Comparison of ENCODE assay signal across 18 cellular contexts in the genomic region with DNA sequence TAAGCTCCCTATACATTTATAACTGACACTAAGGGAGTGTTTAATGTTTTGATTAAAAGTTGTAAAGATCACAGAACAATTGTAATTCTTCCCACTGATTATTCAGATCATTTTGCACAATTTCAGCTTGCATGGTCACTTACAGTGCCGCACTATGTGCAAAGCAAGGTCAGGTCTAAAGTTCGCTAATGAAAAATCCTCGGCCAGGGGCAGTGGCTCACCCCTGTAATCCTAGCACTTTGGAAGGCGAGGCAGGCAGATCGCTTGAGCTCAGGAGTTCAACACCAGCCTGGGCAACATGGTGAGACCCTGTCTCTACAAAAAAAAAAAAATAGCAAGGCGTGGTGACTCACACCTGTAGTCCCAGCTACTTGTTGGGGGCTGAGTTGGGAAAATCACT. TPM values are rescaled to one million over a fixed set of nuclear protein-coding genes. Genes with fewer than 3 reads are reported as not detected.
DNase-seq lines count a peak whose midpoint lies in the region; FAIRE-seq and TF ChIP-seq lines count a peak whose summit lies in the region.
"Had no signal": no experiment of that assay in that cellular context is flagged by ENCODE, and none has a peak within 500 bp of the region (broad histone marks: within the 10 kb centered on the region; RNA-seq: fewer than 3 reads in every experiment).

No MANE protein-coding gene starts in this region.

- H3K4me2 ChIP-seq in osteoblast (ENCODE audit: insufficient read depth, low read length) = no peak overlapping the region
- H3K4me2 ChIP-seq: BLaER1, GM23338 had no signal

- TF ChIP-seq CTCF in endothelial cell (IDR thresholded peaks at IDR 0.05; ENCODE audit: unreplicated experiment) = no peak
- TF ChIP-seq CTCF in liver (IDR thresholded peaks at IDR 0.05; ENCODE audit: low read depth, low read length, missing input control) = no peak
- no peak for TF ChIP-seq CTCF in osteoblast (IDR thresholded peaks at IDR 0.05; ENCODE audit: extremely low read depth, low read depth, low read length)
- no peak for TF ChIP-seq CTCF in D721Med (IDR thresholded peaks at IDR 0.05; ENCODE audit: insufficient read depth, missing control alignments)

- H3K9me3 ChIP-seq in liver (ENCODE audit: control insufficient read depth in 4 of 4, low read length in 3 of 4) (no peaks in the 10 kb centered on the region), small intestine (ENCODE audit: control insufficient read depth, low read depth) (no peaks in the 10 kb centered on the region), osteoblast (ENCODE audit: low read depth, low read length) (no peaks in the 10 kb centered on the region)

- FAIRE-seq in small intestine (lab: Jason Lieb, UNC) = peak; percentile 44
- no peak for FAIRE-seq in D721Med (lab: Jason Lieb, UNC)
- FAIRE-seq: GM12891, GM18507 had no signal

- H3K27ac ChIP-seq in liver (ENCODE audit: low read depth in 1 of 2, low read length in 2 of 2) (peak overlapping the region; percentile 65 to 76), small intestine (ENCODE audit: low read depth in 1 of 2, low read length in 1 of 2) (no peak overlapping the region), osteoblast (ENCODE audit: low read depth, low read length) (no peak overlapping the region)
- H3K27ac ChIP-seq: BLaER1, C4-2B had no signal

- peak overlapping the region; percentile 48 for H3K4me3 Mint-ChIP-seq in endothelial cell (ENCODE audit: unreplicated experiment)
- H3K4me3 Mint-ChIP-seq: B cell; CD4-positive, alpha-beta T cell; CD8-positive, alpha-beta memory T cell; GM23338; H9 had no signal

- H3K27me3 Mint-ChIP-seq in endothelial cell (ENCODE audit: unreplicated experiment) = no peaks in the 10 kb centered on the region
- H3K27me3 Mint-ChIP-seq: B cell; CD4-positive, alpha-beta T cell; CD8-positive, alpha-beta memory T cell had no signal

- no peaks in the 10 kb centered on the region for H3K9me3 Mint-ChIP-seq in endothelial cell (ENCODE audit: unreplicated experiment)

- no peak for TF ChIP-seq RAD21 in liver (IDR thresholded peaks at IDR 0.05)

- H3K36me3 Mint-ChIP-seq in endothelial cell (ENCODE audit: low read depth, unreplicated experiment) = peaks cover 34% of the 10 kb centered on the region

- H4K20me1 ChIP-seq in osteoblast (ENCODE audit: insufficient read depth, low read length) = no peaks in the 10 kb centered on the region
- H4K20me1 ChIP-seq: BLaER1 had no signal

- peaks cover 34% of the 10 kb centered on the region for H3K4me1 Mint-ChIP-seq in endothelial cell (ENCODE audit: unreplicated experiment)
- H3K4me1 Mint-ChIP-seq: B cell; CD8-positive, alpha-beta memory T cell; GM23338; H9 had no signal

- H3K4me3 ChIP-seq in liver (ENCODE audit: low read depth in 1 of 3, low read length in 3 of 3) (no peak overlapping the region), small intestine (ENCODE audit: low read depth in 1 of 2, low read length in 2 of 2) (no peak overlapping the region), osteoblast (ENCODE audit: insufficient read depth, low read length) (no peak overlapping the region)
- H3K4me3 ChIP-seq: BLaER1, GM23338 had no signal

- DNase-seq in endothelial cell (ENCODE audit: low spot score) = no peak
- peak; percentile 57 for DNase-seq in small intestine
- no peak for DNase-seq in osteoblast (ENCODE audit: insufficient read length, low spot score, missing footprints)
- no peak for DNase-seq in CD1c-positive myeloid dendritic cell (ENCODE audit: extremely low spot score)
- no peak for DNase-seq in D721Med (ENCODE audit: insufficient read length, low spot score)
- DNase-seq: CD4-positive, alpha-beta T cell; CD8-positive, alpha-beta memory T cell; DMS53; DMS79 treated with DMSO at 0.1 percent for 48 hours; GF-D8; H9 had no signal

- H2AFZ ChIP-seq in osteoblast (ENCODE audit: low read length) = no peak overlapping the region
- H2AFZ ChIP-seq: GM23338 had no signal

- H3K4me1 ChIP-seq in liver (ENCODE audit: control insufficient read depth in 4 of 4, insufficient read depth in 4 of 4, low read length in 3 of 4) (peaks cover 13 to 55% (median 39%) of the 10 kb centered on the region in 4 donors), small intestine (ENCODE audit: control insufficient read depth in 2 of 2, insufficient read depth in 1 of 2, low read depth in 1 of 2, low read length in 1 of 2) (peaks cover 0 to 4% of the 10 kb centered on the region in 2 donors), osteoblast (ENCODE audit: insufficient read depth, low read length) (no peaks in the 10 kb centered on the region)
- H3K4me1 ChIP-seq: BLaER1 had no signal

- H3K9ac ChIP-seq in liver (ENCODE audit: low read depth in 1 of 2, low read length in 2 of 2) = peak overlapping the region in 1 of 2 donors; percentile 14
- H3K9ac ChIP-seq: BLaER1 had no signal

- H3K36me3 ChIP-seq in liver (ENCODE audit: control insufficient read depth in 4 of 4, insufficient read depth in 3 of 4, low read depth in 1 of 4, low read length in 3 of 4) = peaks cover 0 to 3% (median 0%) of the 10 kb centered on the region in 4 donors
- peaks cover 5 to 8% of the 10 kb centered on the region in 2 donors for H3K36me3 ChIP-seq in small intestine (ENCODE audit: control insufficient read depth in 2 of 2, insufficient read depth in 2 of 2, low read length in 2 of 2)
- H3K36me3 ChIP-seq in osteoblast (ENCODE audit: insufficient read depth, low read length) = peaks cover 89% of the 10 kb centered on the region

- no peak overlapping the region for H3K27ac Mint-ChIP-seq in endothelial cell (ENCODE audit: unreplicated experiment)
- H3K27ac Mint-ChIP-seq: B cell; CD4-positive, alpha-beta T cell; CD8-positive, alpha-beta memory T cell; GM23338 had no signal

- H3K27me3 ChIP-seq in liver (ENCODE audit: control insufficient read depth in 4 of 4, insufficient read depth in 4 of 4, low read length in 3 of 4) = no peaks in the 10 kb centered on the region
- no peaks in the 10 kb centered on the region for H3K27me3 ChIP-seq in small intestine (ENCODE audit: control insufficient read depth in 2 of 2, insufficient read depth in 2 of 2, low read length in 2 of 2)
- no peaks in the 10 kb centered on the region for H3K27me3 ChIP-seq in osteoblast (ENCODE audit: insufficient read depth, low read length)
- H3K27me3 ChIP-seq: BLaER1 had no signal

- WGBS in liver = 38% methylated on average over 6 of the region's 6 CpGs
- 39 to 80% (median 54%) methylated on average over 6 of the region's 6 CpGs for WGBS in small intestine, 3 donors

- H3K79me2 ChIP-seq in osteoblast (ENCODE audit: insufficient read depth, low read length) = no peaks in the 10 kb centered on the region

TF ChIP-seq in liver, 16 proteins besides CTCF, POLR2A, EP300 and RAD21 (continues in another document):
- TF ChIP-seq, protein P1, sequence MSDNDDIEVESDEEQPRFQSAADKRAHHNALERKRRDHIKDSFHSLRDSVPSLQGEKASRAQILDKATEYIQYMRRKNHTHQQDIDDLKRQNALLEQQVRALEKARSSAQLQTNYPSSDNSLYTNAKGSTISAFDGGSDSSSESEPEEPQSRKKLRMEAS (IDR thresholded peaks at IDR 0.05) = peak; percentile 22
- TF ChIP-seq EGR1 (IDR thresholded peaks at IDR 0.05; ENCODE audit: low read depth in 2 of 2) (no peak), HNF4A (conservative IDR thresholded peaks at IDR 0.05) (peak; percentile 63 to 88), FOXA2 (IDR thresholded peaks at IDR 0.05) (no peak), FOXA1 (IDR thresholded peaks at IDR 0.05) (no peak), YY1 (IDR thresholded peaks at IDR 0.05) (no peak), GABPA (IDR thresholded peaks at IDR 0.05 in 1 of 2, conservative IDR thresholded peaks at IDR 0.05 in 1 of 2) (no peak), HNF4G (IDR thresholded peaks at IDR 0.05) (peak; percentile 24), NR2F2 (IDR thresholded peaks at IDR 0.05) (no peak)
- TF ChIP-seq, protein P2, sequence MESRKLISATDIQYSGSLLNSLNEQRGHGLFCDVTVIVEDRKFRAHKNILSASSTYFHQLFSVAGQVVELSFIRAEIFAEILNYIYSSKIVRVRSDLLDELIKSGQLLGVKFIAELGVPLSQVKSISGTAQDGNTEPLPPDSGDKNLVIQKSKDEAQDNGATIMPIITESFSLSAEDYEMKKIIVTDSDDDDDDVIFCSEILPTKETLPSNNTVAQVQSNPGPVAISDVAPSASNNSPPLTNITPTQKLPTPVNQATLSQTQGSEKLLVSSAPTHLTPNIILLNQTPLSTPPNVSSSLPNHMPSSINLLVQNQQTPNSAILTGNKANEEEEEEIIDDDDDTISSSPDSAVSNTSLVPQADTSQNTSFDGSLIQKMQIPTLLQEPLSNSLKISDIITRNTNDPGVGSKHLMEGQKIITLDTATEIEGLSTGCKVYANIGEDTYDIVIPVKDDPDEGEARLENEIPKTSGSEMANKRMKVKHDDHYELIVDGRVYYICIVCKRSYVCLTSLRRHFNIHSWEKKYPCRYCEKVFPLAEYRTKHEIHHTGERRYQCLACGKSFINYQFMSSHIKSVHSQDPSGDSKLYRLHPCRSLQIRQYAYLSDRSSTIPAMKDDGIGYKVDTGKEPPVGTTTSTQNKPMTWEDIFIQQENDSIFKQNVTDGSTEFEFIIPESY (IDR thresholded peaks at IDR 0.05) = no peak
- TF ChIP-seq, protein P3, sequence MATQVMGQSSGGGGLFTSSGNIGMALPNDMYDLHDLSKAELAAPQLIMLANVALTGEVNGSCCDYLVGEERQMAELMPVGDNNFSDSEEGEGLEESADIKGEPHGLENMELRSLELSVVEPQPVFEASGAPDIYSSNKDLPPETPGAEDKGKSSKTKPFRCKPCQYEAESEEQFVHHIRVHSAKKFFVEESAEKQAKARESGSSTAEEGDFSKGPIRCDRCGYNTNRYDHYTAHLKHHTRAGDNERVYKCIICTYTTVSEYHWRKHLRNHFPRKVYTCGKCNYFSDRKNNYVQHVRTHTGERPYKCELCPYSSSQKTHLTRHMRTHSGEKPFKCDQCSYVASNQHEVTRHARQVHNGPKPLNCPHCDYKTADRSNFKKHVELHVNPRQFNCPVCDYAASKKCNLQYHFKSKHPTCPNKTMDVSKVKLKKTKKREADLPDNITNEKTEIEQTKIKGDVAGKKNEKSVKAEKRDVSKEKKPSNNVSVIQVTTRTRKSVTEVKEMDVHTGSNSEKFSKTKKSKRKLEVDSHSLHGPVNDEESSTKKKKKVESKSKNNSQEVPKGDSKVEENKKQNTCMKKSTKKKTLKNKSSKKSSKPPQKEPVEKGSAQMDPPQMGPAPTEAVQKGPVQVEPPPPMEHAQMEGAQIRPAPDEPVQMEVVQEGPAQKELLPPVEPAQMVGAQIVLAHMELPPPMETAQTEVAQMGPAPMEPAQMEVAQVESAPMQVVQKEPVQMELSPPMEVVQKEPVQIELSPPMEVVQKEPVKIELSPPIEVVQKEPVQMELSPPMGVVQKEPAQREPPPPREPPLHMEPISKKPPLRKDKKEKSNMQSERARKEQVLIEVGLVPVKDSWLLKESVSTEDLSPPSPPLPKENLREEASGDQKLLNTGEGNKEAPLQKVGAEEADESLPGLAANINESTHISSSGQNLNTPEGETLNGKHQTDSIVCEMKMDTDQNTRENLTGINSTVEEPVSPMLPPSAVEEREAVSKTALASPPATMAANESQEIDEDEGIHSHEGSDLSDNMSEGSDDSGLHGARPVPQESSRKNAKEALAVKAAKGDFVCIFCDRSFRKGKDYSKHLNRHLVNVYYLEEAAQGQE (IDR thresholded peaks at IDR 0.05) = no peak

RNA-seq across cellular contexts. Expression of a gene that starts 57.0 kb away (rescaled TPM):
- total RNA-seq in endothelial cell (ENCODE audit: unreplicated experiment) (31.1 TPM), liver (10 to 100 TPM; 10.5 to 11.4 TPM), osteoblast (106 and 111 TPM in 2 replicates)
- polyA plus RNA-seq in liver (1 to 10 TPM; 1.5 to 3.8 TPM), small intestine (1 to 10 TPM; 2.4 to 7.1 (median 3.1) TPM)

Comparison
In these comparisons a context has a peak if more than half of its experiments do, and no peak if none do; other contexts are left out.
1. H3K27ac ChIP-seq: peak in liver (2 of 2); none in small intestine (0 of 2) and osteoblast (single experiment).